Comparison of ENCODE assay signal across 9 cellular contexts in genomic region chr10:91681361-91682276, GRCh38. TPM values are rescaled to one million over a fixed set of nuclear protein-coding genes. Genes with fewer than 3 reads are reported as not detected.
DNase-seq lines count a peak whose midpoint lies in the region; ATAC-seq and TF ChIP-seq lines count a peak whose summit lies in the region.
"Had no signal": no experiment of that assay in that cellular context is flagged by ENCODE, and none has a peak within 500 bp of the region (broad histone marks: within the 10 kb centered on the region; RNA-seq: fewer than 3 reads in every experiment).

No MANE protein-coding gene starts in this region.

- no peak for ATAC-seq in activated naive CD8-positive, alpha-beta T cell treated with anti-CD3 and anti-CD28 coated beads, Interleukin-2, amount 50 U/mL, for 24 hours
- ATAC-seq in HG02763 (IDR thresholded peaks at IDR 0.05; ENCODE audit: unreplicated experiment): no peak

- whole genome bisulfite sequencing in esophagus muscularis mucosa: 67% methylated on average over 12 of the region's 12 CpGs

- TF ChIP-seq POLR2A in esophagus muscularis mucosa (IDR thresholded peaks at IDR 0.05; ENCODE audit: low read depth): no peak

- H3K9me3 ChIP-seq in esophagus muscularis mucosa: no peaks in the 10 kb centered on the region

- TF ChIP-seq EP300 in esophagus muscularis mucosa (IDR thresholded peaks at IDR 0.05): no peak

- peaks cover 0 to 23% (median 15%) of the 10 kb centered on the region in 4 donors for H3K4me1 ChIP-seq in esophagus muscularis mucosa

- no peaks in the 10 kb centered on the region for H3K36me3 Mint-ChIP-seq in activated naive CD8-positive, alpha-beta T cell treated with anti-CD3 and anti-CD28 coated beads, Interleukin-2, amount 50 U/mL, for 24 hours (ENCODE audit: low read depth)
- no peaks in the 10 kb centered on the region for H3K36me3 Mint-ChIP-seq in activated naive CD8-positive, alpha-beta T cell treated with anti-CD3 and anti-CD28 coated beads for 36 hours

- DNase-seq in activated naive CD8-positive, alpha-beta T cell treated with anti-CD3 and anti-CD28 coated beads, Interleukin-2, amount 50 U/mL, for 24 hours: peak; percentile 9
- no peak for DNase-seq in activated naive CD8-positive, alpha-beta T cell treated with anti-CD3 and anti-CD28 coated beads for 36 hours
- peak; percentile 0 for DNase-seq in NCI-H748 treated with DMSO at 0.1 percent for 48 hours (lab: John Stamatoyannopoulos, UW)
- DNase-seq in esophagus muscularis mucosa (ENCODE audit: extremely low spot score): peak; percentile 74
- DNase-seq in NCI-H526 (lab: John Stamatoyannopoulos, UW): no peak
- no peak for DNase-seq in NCI-H524 treated with DMSO at 0.1 percent for 48 hours (lab: John Stamatoyannopoulos, UW)
- DNase-seq: KG1 had no signal

- intact Hi-C loops in esophagus muscularis mucosa (cut with DNase I): no loop called here

- no peaks in the 10 kb centered on the region for H3K9me3 Mint-ChIP-seq in activated naive CD8-positive, alpha-beta T cell treated with anti-CD3 and anti-CD28 coated beads, Interleukin-2, amount 50 U/mL, for 24 hours
- no peaks in the 10 kb centered on the region for H3K9me3 Mint-ChIP-seq in activated naive CD8-positive, alpha-beta T cell treated with anti-CD3 and anti-CD28 coated beads for 36 hours

- H3K36me3 ChIP-seq in esophagus muscularis mucosa: no peaks in the 10 kb centered on the region

- no peak overlapping the region for H3K4me3 ChIP-seq in esophagus muscularis mucosa

- H3K27ac Mint-ChIP-seq in activated naive CD8-positive, alpha-beta T cell treated with anti-CD3 and anti-CD28 coated beads, Interleukin-2, amount 50 U/mL, for 24 hours: no peak overlapping the region
- no peak overlapping the region for H3K27ac Mint-ChIP-seq in activated naive CD8-positive, alpha-beta T cell treated with anti-CD3 and anti-CD28 coated beads for 36 hours

- no peaks in the 10 kb centered on the region for H3K4me1 Mint-ChIP-seq in activated naive CD8-positive, alpha-beta T cell treated with anti-CD3 and anti-CD28 coated beads, Interleukin-2, amount 50 U/mL, for 24 hours
- no peaks in the 10 kb centered on the region for H3K4me1 Mint-ChIP-seq in activated naive CD8-positive, alpha-beta T cell treated with anti-CD3 and anti-CD28 coated beads for 36 hours

- H3K27ac ChIP-seq in esophagus muscularis mucosa (replicated peaks in 1 of 4) (no peak overlapping the region), temporal lobe (ENCODE audit: low read depth, low read length) (peak overlapping the region; percentile 5)

- H3K4me3 Mint-ChIP-seq in activated naive CD8-positive, alpha-beta T cell treated with anti-CD3 and anti-CD28 coated beads, Interleukin-2, amount 50 U/mL, for 24 hours: no peak overlapping the region
- H3K4me3 Mint-ChIP-seq in activated naive CD8-positive, alpha-beta T cell treated with anti-CD3 and anti-CD28 coated beads for 36 hours: no peak overlapping the region

- no peaks in the 10 kb centered on the region for H3K27me3 ChIP-seq in esophagus muscularis mucosa

- TF ChIP-seq CTCF in esophagus muscularis mucosa (IDR thresholded peaks at IDR 0.05): no peak

- H3K27me3 Mint-ChIP-seq in activated naive CD8-positive, alpha-beta T cell treated with anti-CD3 and anti-CD28 coated beads, Interleukin-2, amount 50 U/mL, for 24 hours: peaks cover 7% of the 10 kb centered on the region
- H3K27me3 Mint-ChIP-seq in activated naive CD8-positive, alpha-beta T cell treated with anti-CD3 and anti-CD28 coated beads for 36 hours: no peaks in the 10 kb centered on the region

RNA-seq across cellular contexts. Expression of gene PPP1R3C, which starts 48.7 kb away (rescaled TPM):
- total RNA-seq in activated naive CD8-positive, alpha-beta T cell treated with anti-CD3 and anti-CD28 coated beads for 36 hours: under 1 TPM; 0.25 to 0.36 TPM
- total RNA-seq in esophagus muscularis mucosa (100 to 1,000 TPM in 1 of 4 donors, 10 to 100 TPM in 3; 46.7 to 111 (median 87.8) TPM), temporal lobe (22.9 TPM)

Comparison
In these comparisons a context has a peak if more than half of its experiments do, and no peak if none do; other contexts are left out.
1. DNase-seq: peak in activated naive CD8-positive, alpha-beta T cell treated with anti-CD3 and anti-CD28 coated beads, Interleukin-2, amount 50 U/mL, for 24 hours (single experiment), NCI-H748 treated with DMSO at 0.1 percent for 48 hours (single experiment) and esophagus muscularis mucosa (single experiment); none in activated naive CD8-positive, alpha-beta T cell treated with anti-CD3 and anti-CD28 coated beads for 36 hours (single experiment), NCI-H526 (0 of 2) and NCI-H524 treated with DMSO at 0.1 percent for 48 hours (single experiment).
2. RNA of gene PPP1R3C, which starts 48.7 kb away (total RNA-seq): 46.7 to 111 TPM in esophagus muscularis mucosa and 22.9 TPM in temporal lobe (single experiment); 0.25 to 0.36 TPM in activated naive CD8-positive, alpha-beta T cell treated with anti-CD3 and anti-CD28 coated beads for 36 hours; every median in the first group is over 10 times any median in the second.